In the genomic region with DNA sequence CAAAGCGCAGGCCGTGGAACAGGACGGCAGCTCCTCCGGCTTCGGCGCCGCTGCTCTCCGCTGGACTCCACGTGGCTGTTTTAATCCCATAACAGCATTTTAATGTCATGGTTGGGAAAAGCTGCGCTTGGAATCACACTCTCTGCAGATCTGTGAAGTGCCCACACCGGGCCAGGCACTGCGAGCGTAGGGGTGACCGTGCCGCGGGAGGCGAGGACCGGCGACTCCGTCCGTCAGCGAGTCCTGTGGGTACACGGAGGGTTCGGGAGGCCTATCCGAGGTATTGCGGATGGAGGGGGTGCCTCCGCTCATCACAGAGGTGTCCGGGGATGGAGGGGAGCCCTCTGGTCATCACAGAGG, we compare ENCODE assay signal across 22 cellular contexts.
"Had no signal": no experiment of that assay in that cellular context is flagged by ENCODE, and none has a peak within 500 bp of the region (broad histone marks: within the 10 kb centered on the region; RNA-seq: fewer than 3 reads in every experiment).

No MANE protein-coding gene starts in this region.

- H2AFZ ChIP-seq: neural progenitor cell had no signal

- H3K9ac ChIP-seq: neural progenitor cell had no signal

- H3K9me3 ChIP-seq: left lung, lower lobe of right lung, pancreas, psoas muscle, right lobe of liver, spleen, tibial nerve, uterus had no signal

- H3K4me2 ChIP-seq: neural progenitor cell had no signal

- H3K4me3 ChIP-seq: left lung, lower lobe of right lung, neural progenitor cell, pancreas, psoas muscle, right lobe of liver, spleen, tibial nerve, uterus had no signal

- DNase-seq: hippocampal formation; kidney; left colon; lower lobe of right lung; mammary epithelial cell; mesenchymal stem cell; naive B cell; natural killer cell; nephron progenitor cell; psoas muscle; small intestine; stimulated activated CD4-positive, alpha-beta T cell treated with anti-CD3 and anti-CD28 coated beads, Interleukin-4, amount 100 ng/mL, for 24 hours; stimulated activated naive CD4-positive, alpha-beta T cell; substantia nigra; uterus had no signal

- H3K27ac ChIP-seq: left lung, lower lobe of right lung, neural progenitor cell, pancreas, psoas muscle, right lobe of liver, spleen, tibial nerve, uterus had no signal

- H3K36me3 ChIP-seq: left lung, lower lobe of right lung, neural progenitor cell, pancreas, right lobe of liver, spleen, tibial nerve, uterus had no signal

- FAIRE-seq: kidney, pancreas, small intestine had no signal

- H3K4me1 ChIP-seq: left lung, lower lobe of right lung, neural progenitor cell, pancreas, psoas muscle, right lobe of liver, spleen, tibial nerve, uterus had no signal

- ATAC-seq: left colon; left lung; lower lobe of right lung; natural killer cell; psoas muscle; right lobe of liver; stimulated activated effector memory CD8-positive, alpha-beta T cell treated with anti-CD3 and anti-CD28 coated beads, Interleukin-12 subunit alpha, Interleukin-12 subunit beta, amount 100 ng/mL, for 72 hours had no signal

- H3K27me3 ChIP-seq: neural progenitor cell, pancreas, right lobe of liver, spleen, tibial nerve, uterus had no signal
